In genomic region chr6:73364121-73364520, GRCh38 we compare ENCODE assay signal across 2 cellular contexts.
TF ChIP-seq lines count a peak whose summit lies in the region.

No MANE protein-coding gene starts in this region.

TF ChIP-seq in GM23338, 12 proteins besides CTCF, POLR2A, EP300 and RAD21:
- TF ChIP-seq JUNB (IDR thresholded peaks at IDR 0.05; ENCODE audit: unreplicated experiment) (no peak), NANOG (IDR thresholded peaks at IDR 0.05; ENCODE audit: borderline replicate concordance) (no peak), EZH2phosphoT487 (IDR thresholded peaks at IDR 0.05; ENCODE audit: unreplicated experiment) (no peak), REST (IDR thresholded peaks at IDR 0.05; ENCODE audit: unreplicated experiment) (no peak), ZNF331 (CRISPR knock-in tag; IDR thresholded peaks at IDR 0.05; ENCODE audit: low read depth) (no peak), ZNF114 (CRISPR knock-in tag; IDR thresholded peaks at IDR 0.05) (no peak), STAT1 (IDR thresholded peaks at IDR 0.05; ENCODE audit: unreplicated experiment) (no peak), CREB1 (CRISPR knock-in tag; IDR thresholded peaks at IDR 0.05; ENCODE audit: low read depth) (no peak), ZNF462 (CRISPR knock-in tag; IDR thresholded peaks at IDR 0.05) (no peak), ETS1 (IDR thresholded peaks at IDR 0.05) (no peak), POLR2AphosphoS5 (IDR thresholded peaks at IDR 0.05; ENCODE audit: low read depth) (no peak), EZH2 (IDR thresholded peaks at IDR 0.05; ENCODE audit: low read depth, unreplicated experiment) (no peak)

TF ChIP-seq in H1, 55 proteins besides CTCF, POLR2A, EP300 and RAD21:
- TF ChIP-seq ATF3 (IDR thresholded peaks at IDR 0.05; ENCODE audit: insufficient read depth, low read depth, low read length) (no peak), EGR1 (IDR thresholded peaks at IDR 0.05; ENCODE audit: borderline replicate concordance, low read depth, low read length) (no peak), CHD2 (IDR thresholded peaks at IDR 0.05; ENCODE audit: low read length) (no peak), HDAC2 (IDR thresholded peaks at IDR 0.05; ENCODE audit: borderline replicate concordance in 1 of 2, low read depth in 2 of 2, low read length in 2 of 2) (no peak), SP4 (IDR thresholded peaks at IDR 0.05; ENCODE audit: low read length) (no peak), TAF1 (IDR thresholded peaks at IDR 0.05; ENCODE audit: low read depth, low read length) (no peak), YY1 (IDR thresholded peaks at IDR 0.05; ENCODE audit: low read depth, low read length) (no peak), PHF8 (conservative IDR thresholded peaks at IDR 0.05; ENCODE audit: low read depth, low read length) (no peak), TCF12 (IDR thresholded peaks at IDR 0.05; ENCODE audit: low read depth, low read length) (no peak)
